31 cellular contexts compared by ENCODE assay signal in genomic region chr10:52326382-52326781, GRCh38. TPM values are rescaled to one million over a fixed set of nuclear protein-coding genes. Genes with fewer than 3 reads are reported as not detected.
"Had no signal": no experiment of that assay in that cellular context is flagged by ENCODE, and none has a peak within 500 bp of the region (broad histone marks: within the 10 kb centered on the region; RNA-seq: fewer than 3 reads in every experiment).

No MANE protein-coding gene starts in this region.

- H3K27me3 ChIP-seq: brain microvascular endothelial cell, SJSA1 had no signal

- H3K27ac ChIP-seq: brain microvascular endothelial cell, SJSA1, VCaP had no signal

- H3K27me3 Mint-ChIP-seq: activated CD4-positive, alpha-beta memory T cell treated with anti-CD3 and anti-CD28 coated beads, Interleukin-2, amount 10 ng/mL, durations not matched to agents 7 days and 5 days; activated CD8-positive, alpha-beta memory T cell treated with anti-CD3 and anti-CD28 coated beads, Interleukin-2, amount 10 ng/mL, durations not matched to agents 7 days and 5 days; activated naive CD4-positive, alpha-beta T cell treated with anti-CD3 and anti-CD28 coated beads, Interleukin-2, amount 10 ng/mL, durations not matched to agents 7 days and 5 days; activated naive CD8-positive, alpha-beta T cell; activated naive CD8-positive, alpha-beta T cell treated with anti-CD3 and anti-CD28 coated beads, Interleukin-2, amount 50 U/mL, for 24 hours had no signal

- H3K9me3 ChIP-seq: SJSA1 had no signal

- H3K4me1 Mint-ChIP-seq: activated CD4-positive, alpha-beta memory T cell treated with anti-CD3 and anti-CD28 coated beads, Interleukin-2, amount 10 ng/mL, durations not matched to agents 7 days and 5 days; activated CD8-positive, alpha-beta memory T cell treated with anti-CD3 and anti-CD28 coated beads, Interleukin-2, amount 10 ng/mL, durations not matched to agents 7 days and 5 days; activated naive CD4-positive, alpha-beta T cell treated with anti-CD3 and anti-CD28 coated beads, Interleukin-2, amount 10 ng/mL, durations not matched to agents 7 days and 5 days; activated naive CD8-positive, alpha-beta T cell treated with anti-CD3 and anti-CD28 coated beads, Interleukin-2, amount 50 U/mL, for 24 hours had no signal

- H3K27ac Mint-ChIP-seq: activated CD4-positive, alpha-beta memory T cell treated with anti-CD3 and anti-CD28 coated beads, Interleukin-2, amount 10 ng/mL, durations not matched to agents 7 days and 5 days; activated CD8-positive, alpha-beta memory T cell treated with anti-CD3 and anti-CD28 coated beads, Interleukin-2, amount 10 ng/mL, durations not matched to agents 7 days and 5 days; activated naive CD4-positive, alpha-beta T cell treated with anti-CD3 and anti-CD28 coated beads, Interleukin-2, amount 10 ng/mL, durations not matched to agents 7 days and 5 days; activated naive CD8-positive, alpha-beta T cell; activated naive CD8-positive, alpha-beta T cell treated with anti-CD3 and anti-CD28 coated beads, Interleukin-2, amount 50 U/mL, for 24 hours had no signal

- H3K4me3 Mint-ChIP-seq: activated CD4-positive, alpha-beta memory T cell treated with anti-CD3 and anti-CD28 coated beads, Interleukin-2, amount 10 ng/mL, durations not matched to agents 7 days and 5 days; activated CD8-positive, alpha-beta memory T cell treated with anti-CD3 and anti-CD28 coated beads, Interleukin-2, amount 10 ng/mL, durations not matched to agents 7 days and 5 days; activated naive CD4-positive, alpha-beta T cell treated with anti-CD3 and anti-CD28 coated beads, Interleukin-2, amount 10 ng/mL, durations not matched to agents 7 days and 5 days; activated naive CD8-positive, alpha-beta T cell; activated naive CD8-positive, alpha-beta T cell treated with anti-CD3 and anti-CD28 coated beads, Interleukin-2, amount 50 U/mL, for 24 hours had no signal

- H3K4me3 ChIP-seq: SJSA1 had no signal

- H3K4me1 ChIP-seq: SJSA1 had no signal

- DNase-seq: activated CD4-positive, alpha-beta memory T cell treated with anti-CD3 and anti-CD28 coated beads, Interleukin-2, amount 10 ng/mL, durations not matched to agents 7 days and 5 days; activated CD4-positive, alpha-beta T cell treated with anti-CD3 and anti-CD28 coated beads for 1 hour; activated CD4-positive, alpha-beta T cell treated with anti-CD3 and anti-CD28 coated beads for 48 hours; activated CD4-positive, CD25-positive, alpha-beta regulatory T cell; activated CD8-positive, alpha-beta memory T cell treated with anti-CD3 and anti-CD28 coated beads for 24 hours; activated CD8-positive, alpha-beta memory T cell treated with anti-CD3 and anti-CD28 coated beads, Interleukin-2, amount 10 ng/mL, durations not matched to agents 7 days and 5 days; activated CD8-positive, alpha-beta memory T cell treated with anti-CD3 and anti-CD28 coated beads, Interleukin-2, amount 50 U/mL, for 48 hours; activated effector memory CD4-positive, alpha-beta T cell treated with Interleukin-2 at 50 U/mL for 16 hours; activated naive CD4-positive, alpha-beta T cell treated with anti-CD3 and anti-CD28 coated beads, Interleukin-2, amount 10 ng/mL, durations not matched to agents 7 days and 5 days; activated naive CD8-positive, alpha-beta T cell treated with anti-CD3 and anti-CD28 coated beads, Interleukin-2, amount 50 U/mL, for 24 hours; activated T-cell treated with anti-CD3 and anti-CD28 coated beads, Interleukin-2, amount 50 U/mL, for 48 hours; anterior cingulate cortex; brain microvascular endothelial cell; central memory CD4-positive, alpha-beta T cell; Karpas-422; NCI-H1048; NCI-H1105 treated with DMSO at 0.1 percent for 48 hours; NCI-H1436 treated with DMSO at 0.1 percent for 48 hours; NCI-H1694 treated with DMSO at 0.1 percent for 48 hours; NCI-H2029; NCI-H345; NCI-H524 treated with DMSO at 0.1 percent for 48 hours; NK-92 treated with Interleukin-12 subunit alpha and Interleukin-12 subunit beta, amount 100 ng/mL, for 24 hours; SHP77 treated with DMSO at 0.1 percent for 48 hours; SW 1271; T-helper 1 cell; T-helper 2 cell; T-helper 9 cell had no signal

- H3K36me3 ChIP-seq: brain microvascular endothelial cell, SJSA1 had no signal

- H3K9me3 Mint-ChIP-seq: activated naive CD4-positive, alpha-beta T cell treated with anti-CD3 and anti-CD28 coated beads, Interleukin-2, amount 10 ng/mL, durations not matched to agents 7 days and 5 days; activated naive CD8-positive, alpha-beta T cell treated with anti-CD3 and anti-CD28 coated beads, Interleukin-2, amount 50 U/mL, for 24 hours had no signal

- H3K36me3 Mint-ChIP-seq: activated CD8-positive, alpha-beta memory T cell treated with anti-CD3 and anti-CD28 coated beads, Interleukin-2, amount 10 ng/mL, durations not matched to agents 7 days and 5 days; activated naive CD4-positive, alpha-beta T cell treated with anti-CD3 and anti-CD28 coated beads, Interleukin-2, amount 10 ng/mL, durations not matched to agents 7 days and 5 days; activated naive CD8-positive, alpha-beta T cell had no signal

- ATAC-seq: activated CD8-positive, alpha-beta memory T cell treated with anti-CD3 and anti-CD28 coated beads, Interleukin-2, amount 10 ng/mL, durations not matched to agents 7 days and 5 days; activated naive CD8-positive, alpha-beta T cell treated with anti-CD3 and anti-CD28 coated beads, Interleukin-2, amount 50 U/mL, for 24 hours had no signal

RNA-seq across cellular contexts. Expression of gene DKK1, which starts 12.3 kb away (rescaled TPM):
- total RNA-seq: activated CD4-positive, alpha-beta memory T cell treated with anti-CD3 and anti-CD28 coated beads, Interleukin-2, amount 10 ng/mL, durations not matched to agents 7 days and 5 days; activated CD8-positive, alpha-beta memory T cell treated with anti-CD3 and anti-CD28 coated beads, Interleukin-2, amount 10 ng/mL, durations not matched to agents 7 days and 5 days had no signal
